ENCODE assay signal across 9 cellular contexts in the genomic region with DNA sequence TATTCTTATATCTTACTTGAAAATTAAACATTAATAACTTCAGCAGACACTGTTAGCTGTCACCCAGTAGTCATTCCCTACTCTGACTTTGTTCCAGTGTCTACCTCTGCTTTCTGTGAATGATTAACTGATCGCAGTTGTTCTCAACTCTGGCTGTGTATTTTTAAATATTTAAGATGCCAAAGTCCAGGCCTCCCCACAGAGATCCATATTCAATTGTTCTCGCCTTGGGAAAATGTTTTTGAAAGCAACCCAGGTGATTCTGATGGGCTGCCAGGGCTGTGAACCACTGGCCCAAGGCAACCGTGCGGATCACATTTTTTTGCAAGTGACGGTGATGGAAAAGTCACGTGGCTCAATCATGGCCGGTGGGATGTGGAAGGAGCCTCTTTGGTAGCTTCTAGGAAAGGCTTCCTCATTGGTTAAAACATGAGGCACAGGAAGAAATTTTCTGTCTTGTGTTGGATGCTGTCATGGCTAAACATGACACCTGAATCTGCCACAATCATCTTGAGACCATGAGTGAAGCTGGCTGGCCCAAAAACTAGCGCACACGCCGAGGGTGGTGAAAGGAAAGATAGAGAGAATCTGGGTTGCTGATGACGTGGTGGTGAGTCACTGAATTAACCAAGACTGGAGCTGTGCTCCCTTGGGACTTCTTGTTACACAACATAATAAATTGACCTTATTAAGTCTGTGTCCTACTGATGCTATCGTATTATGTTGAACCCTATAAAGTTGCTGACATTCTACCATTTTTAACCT. TPM values are rescaled to one million over a fixed set of nuclear protein-coding genes. Genes with fewer than 3 reads are reported as not detected.
DNase-seq lines count a peak whose midpoint lies in the region; ATAC-seq and TF ChIP-seq lines count a peak whose summit lies in the region.
"Had no signal": no experiment of that assay in that cellular context is flagged by ENCODE, and none has a peak within 500 bp of the region (broad histone marks: within the 10 kb centered on the region; RNA-seq: fewer than 3 reads in every experiment).

No MANE protein-coding gene starts in this region.

- H3K27me3 ChIP-seq in RWPE2 (ENCODE audit: insufficient read depth, poor library complexity, severe bottlenecking), result no peaks in the 10 kb centered on the region
- H3K27me3 ChIP-seq: BLaER1 had no signal

- no peak overlapping the region for H3K4me3 ChIP-seq in RWPE2 (ENCODE audit: severe bottlenecking)
- no peak overlapping the region for H3K4me3 ChIP-seq in fibroblast of villous mesenchyme (ENCODE audit: low read depth, low read length)
- H3K4me3 ChIP-seq: BLaER1 had no signal

- no peaks in the 10 kb centered on the region for H3K36me3 ChIP-seq in RWPE2 (ENCODE audit: low read depth)
- H3K36me3 ChIP-seq: BLaER1 had no signal

- H3K27ac ChIP-seq in RWPE2 (ENCODE audit: poor library complexity, severe bottlenecking), result no peak overlapping the region
- H3K27ac ChIP-seq: BLaER1 had no signal

- TF ChIP-seq CTCF in RWPE2 (IDR thresholded peaks at IDR 0.05; ENCODE audit: poor library complexity, severe bottlenecking) (no peak), fibroblast of villous mesenchyme (IDR thresholded peaks at IDR 0.05; ENCODE audit: insufficient read depth, low read depth, low read length) (no peak)

- H3K9me3 ChIP-seq in RWPE2 (ENCODE audit: severe bottlenecking), result no peaks in the 10 kb centered on the region
- H3K9me3 ChIP-seq: BLaER1 had no signal

- H3K4me1 ChIP-seq in RWPE2 (ENCODE audit: insufficient read depth, poor library complexity, severe bottlenecking), result peaks cover 3% of the 10 kb centered on the region
- H3K4me1 ChIP-seq: BLaER1 had no signal

- DNase-seq in NCI-H2107 (lab: John Stamatoyannopoulos, UW) (peak; percentile 9), NCI-H2107 treated with DMSO at 0.1 percent for 48 hours (lab: John Stamatoyannopoulos, UW; ENCODE audit: unreplicated experiment) (no peak), RWPE2 (ENCODE audit: low spot score) (no peak), fibroblast of villous mesenchyme (ENCODE audit: low read depth) (peak; percentile 97), smooth muscle cell of the brain vasculature (ENCODE audit: low read depth, low spot score) (peak; percentile 62), OCI-M2 (lab: John Stamatoyannopoulos, UW; ENCODE audit: unreplicated experiment) (no peak), NCI-H128 (lab: John Stamatoyannopoulos, UW; ENCODE audit: unreplicated experiment) (no peak)

- ATAC-seq in RWPE2 (ENCODE audit: low read depth) (peak; percentile 88), HG03457 (IDR thresholded peaks at IDR 0.05; ENCODE audit: unreplicated experiment) (no peak)

RNA-seq across cellular contexts. Expression of a gene that starts 37.2 kb away (rescaled TPM):
- total RNA-seq in fibroblast of villous mesenchyme, result under 0.01 TPM in 1 of 2 replicates, not detected in the other

RNA-seq across cellular contexts. Expression of a gene that starts 43.4 kb away (rescaled TPM):
- total RNA-seq in fibroblast of villous mesenchyme, result 138 and 212 TPM in 2 replicates

Comparison
In these comparisons a context has a peak if more than half of its experiments do, and no peak if none do; other contexts are left out.
1. DNase-seq: peak in NCI-H2107 (single experiment), fibroblast of villous mesenchyme (single experiment) and smooth muscle cell of the brain vasculature (single experiment); none in NCI-H2107 treated with DMSO at 0.1 percent for 48 hours (single experiment), RWPE2 (single experiment), OCI-M2 (single experiment) and NCI-H128 (single experiment).